ENCODE assay signal across 8 cellular contexts in the genomic region with DNA sequence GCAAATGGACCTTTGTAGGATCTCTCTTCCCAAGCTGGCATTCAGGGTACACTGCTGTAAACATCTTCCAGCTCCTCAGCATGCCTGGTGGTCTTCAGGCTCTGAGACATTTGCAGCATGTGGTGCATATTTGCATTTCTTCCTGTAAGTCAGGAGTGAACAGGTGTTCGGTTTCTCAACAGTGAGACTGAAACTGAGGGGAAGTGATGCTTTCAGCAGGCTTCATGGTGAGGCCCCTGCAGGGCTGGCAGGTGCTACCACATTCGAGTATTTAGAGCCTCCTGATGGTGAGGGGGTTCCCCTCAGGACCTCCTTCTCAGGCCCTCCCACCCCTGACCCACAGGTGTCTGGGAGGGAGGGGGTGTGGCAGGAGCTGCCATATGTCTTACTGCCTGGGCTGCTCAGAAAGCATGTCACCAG. TPM values are rescaled to one million over a fixed set of nuclear protein-coding genes. Genes with fewer than 3 reads are reported as not detected.
DNase-seq lines count a peak whose midpoint lies in the region; ATAC-seq and TF ChIP-seq lines count a peak whose summit lies in the region.

No MANE protein-coding gene starts in this region.

- ATAC-seq in GM18519 (IDR thresholded peaks at IDR 0.05; ENCODE audit: low FRiP score, unreplicated experiment) (peak; percentile 90), GM21619 (IDR thresholded peaks at IDR 0.05; ENCODE audit: unreplicated experiment) (peak; percentile 92), HG03575 (IDR thresholded peaks at IDR 0.05; ENCODE audit: extremely low read depth, insufficient number of reproducible peaks, low FRiP score, unreplicated experiment) (peak; percentile 83)

- H3K4me1 ChIP-seq in ovary (ENCODE audit: insufficient read depth), result no peaks in the 10 kb centered on the region

- H3K4me3 ChIP-seq in ovary, result no peak overlapping the region

- H3K36me3 ChIP-seq in ovary, result no peaks in the 10 kb centered on the region

- intact Hi-C loops in ovary (cut with DNase I), result no loop called here

- DNase-seq in left kidney (ENCODE audit: low read depth, low spot score) (peak; percentile 72), anterior cingulate cortex (lab: John Stamatoyannopoulos, UW) (no peak), AG20443 (ENCODE audit: low spot score) (no peak), nucleus accumbens (lab: John Stamatoyannopoulos, UW) (no peak), ovary (no peak)

- H3K27ac ChIP-seq in ovary, result no peak overlapping the region

- no peak for TF ChIP-seq EP300 in ovary (IDR thresholded peaks at IDR 0.05)

- no peak for TF ChIP-seq CTCF in ovary (IDR thresholded peaks at IDR 0.05)

- H3K27me3 ChIP-seq in ovary, result no peaks in the 10 kb centered on the region

- WGBS in ovary, 3 donors, result 76 to 89% (median 82%) methylated on average over 2 of the region's 2 CpGs

- TF ChIP-seq POLR2A in ovary (IDR thresholded peaks at IDR 0.05), result no peak

- H3K9me3 ChIP-seq in ovary, result no peaks in the 10 kb centered on the region

RNA-seq across cellular contexts. Expression of gene MYBL2, which starts 15.1 kb away (rescaled TPM):
- total RNA-seq in ovary, result 1 to 10 TPM in 2 of 7 donors, under 1 TPM in 2, not detected in 3; 0.11 to 1.6 (median 0.67) TPM
- polyA plus RNA-seq in ovary, result under 1 TPM; 0.83 to 0.91 TPM

RNA-seq across cellular contexts. Expression of gene GTSF1L, which starts 44.8 kb away (rescaled TPM):
- total RNA-seq in ovary, result not detected
- not detected for polyA plus RNA-seq in ovary
